8 cellular contexts compared by ENCODE assay signal in genomic region chr2:71129114-71129890, GRCh38. TPM values are rescaled to one million over a fixed set of nuclear protein-coding genes. Genes with fewer than 3 reads are reported as not detected.
DNase-seq lines count a peak whose midpoint lies in the region; ATAC-seq and TF ChIP-seq lines count a peak whose summit lies in the region.

No MANE protein-coding gene starts in this region.

- H3K36me3 Mint-ChIP-seq in neural progenitor cell (peaks cover 3% of the 10 kb centered on the region), natural killer cell (no peaks in the 10 kb centered on the region)

- peak overlapping the region; percentile 73 for H2AK5ac ChIP-seq in IMR-90 (ENCODE audit: low read depth, low read length)

- H3K36me3 ChIP-seq in IMR-90 (ENCODE audit: control insufficient read depth, insufficient read depth, low read length) (0 out of 2 replicates have a peak, but pooled peaks cover 2% of the 10 kb centered on the region), ectodermal cell (ENCODE audit: control insufficient read depth, insufficient read depth, low read length) (no peaks in the 10 kb centered on the region), neural progenitor cell (peaks cover 4% of the 10 kb centered on the region)

- TF ChIP-seq POLR2A in IMR-90 (IDR thresholded peaks at IDR 0.05; ENCODE audit: low read depth, low read length): no peak

- POLR2A ChIA-PET in IMR-90 (lab: Charles Lee; ENCODE audit: unreplicated experiment): no interaction called here

- peak overlapping the region; percentile 81 to 96 for H4K8ac ChIP-seq in IMR-90 (ENCODE audit: low read depth in 2 of 2, low read length in 2 of 2)

- TSS peak; percentile 33 for BruUV-seq in IMR-90 (replicated peaks; lab: Mats Ljungman, UMichigan)

- no peaks in the 10 kb centered on the region for H3F3A ChIP-seq in neural progenitor cell (ENCODE audit: low read depth)

- H3K27ac Mint-ChIP-seq in neural progenitor cell (peak overlapping the region; percentile 98), natural killer cell (no peak overlapping the region)

- peak overlapping the region; percentile 84 for H3K27ac ChIP-seq in IMR-90 (ENCODE audit: insufficient read depth, low read length)
- H3K27ac ChIP-seq in ectodermal cell (ENCODE audit: insufficient read depth, low read depth, low read length, poor library complexity, severe bottlenecking): peak overlapping the region; percentile 9
- H3K27ac ChIP-seq in neural progenitor cell: no peak overlapping the region

- intact Hi-C loops in IMR-90 (cut with micrococcal nuclease): loop anchor here (10.0 kb wide), 1 partner anchor 125 kb away; no protein-coding TSS in a partner anchor
- intact Hi-C loops in natural killer cell (cut with micrococcal nuclease): no loop called here

- ATAC-seq in IMR-90 (ENCODE audit: low read depth): no peak; the same call in 1 of the 2 replicates
- ATAC-seq in GM21717 (IDR thresholded peaks at IDR 0.05; ENCODE audit: unreplicated experiment): no peak
- ATAC-seq in natural killer cell: no peak

- H3K9me3 ChIP-seq in IMR-90 (ENCODE audit: control insufficient read depth, insufficient read depth, low read length) (no peaks in the 10 kb centered on the region), ectodermal cell (ENCODE audit: control insufficient read depth, low read length) (no peaks in the 10 kb centered on the region), neural progenitor cell (ENCODE audit: low read depth) (no peaks in the 10 kb centered on the region)

- peak overlapping the region; percentile 67 for H2BK120ac ChIP-seq in IMR-90 (ENCODE audit: low read depth, low read length)

- H3K27me3 Mint-ChIP-seq in neural progenitor cell (ENCODE audit: insufficient read depth, low read depth) (peaks cover 3% of the 10 kb centered on the region), natural killer cell (ENCODE audit: low read depth in 2 of 2) (no peaks in the 10 kb centered on the region)

- peaks cover 45% of the 10 kb centered on the region for H3K79me2 ChIP-seq in neural progenitor cell (ENCODE audit: low read depth)

- H2AFZ ChIP-seq in IMR-90 (replicated peaks; ENCODE audit: low read length, poor library complexity) (peak overlapping the region; percentile 96), neural progenitor cell (replicated peaks) (peak overlapping the region; percentile 97)

- H3K4me1 Mint-ChIP-seq in neural progenitor cell (peaks cover 7% of the 10 kb centered on the region), natural killer cell (peaks cover 8 to 13% of the 10 kb centered on the region in 2 donors)

- H4K91ac ChIP-seq in IMR-90 (ENCODE audit: insufficient read depth, low read depth, low read length): peak overlapping the region; percentile 81

- H4K5ac ChIP-seq in IMR-90 (ENCODE audit: low read depth, low read length): peak overlapping the region; percentile 97

- peak overlapping the region; percentile 83 for H3K23ac ChIP-seq in IMR-90 (ENCODE audit: low read depth, low read length)

- H3K4me1 ChIP-seq in IMR-90 (ENCODE audit: control insufficient read depth, insufficient read depth, low read length) (peaks cover 3% of the 10 kb centered on the region; the same call in 1 of the 2 replicates), ectodermal cell (ENCODE audit: control insufficient read depth, insufficient read depth, low read length) (no peaks in the 10 kb centered on the region), neural progenitor cell (peaks cover 10% of the 10 kb centered on the region)

- in situ Hi-C loops in IMR-90 (cut with MboI; ENCODE audit: low sequenced_read_pairs): no loop called here

- TF ChIP-seq CTCF in IMR-90 (conservative IDR thresholded peaks at IDR 0.05; ENCODE audit: low read depth, low read length) (no peak), neural progenitor cell (IDR thresholded peaks at IDR 0.05) (no peak), natural killer cell (IDR thresholded peaks at IDR 0.05) (no peak)

- peak overlapping the region; percentile 95 for H2AK9ac ChIP-seq in IMR-90 (replicated peaks; ENCODE audit: low read depth, low read length, poor library complexity)

- peak overlapping the region; percentile 93 for H3K4ac ChIP-seq in IMR-90 (ENCODE audit: low read depth, low read length)

- WGBS in IMR-90 (ENCODE audit: extremely low coverage in 2 of 2, insufficient read length in 1 of 2), 2 experiments: 0% methylated on average over 2 of the region's 17 CpGs; no CpG with 5 or more reads in 1 of the 2 experiments
- whole genome bisulfite sequencing in ectodermal cell, 2 experiments: 10 to 11% methylated on average over 16 to 17 of the region's 17 CpGs

- H3K9me3 Mint-ChIP-seq in neural progenitor cell (no peaks in the 10 kb centered on the region), natural killer cell (no peaks in the 10 kb centered on the region)

- no peaks in the 10 kb centered on the region for H3K27me3 ChIP-seq in IMR-90 (ENCODE audit: control insufficient read depth, insufficient read depth, low read length)
- no peaks in the 10 kb centered on the region for H3K27me3 ChIP-seq in ectodermal cell (ENCODE audit: control insufficient read depth, insufficient read depth, low read length, poor library complexity, severe bottlenecking)
- H3K27me3 ChIP-seq in neural progenitor cell: no peaks in the 10 kb centered on the region

- peaks cover 4% of the 10 kb centered on the region; the same call in 1 of the 2 replicates for H3K9me1 ChIP-seq in IMR-90 (ENCODE audit: insufficient read depth, low read length)

- H3K4me3 ChIP-seq in IMR-90 (ENCODE audit: insufficient read depth, low read depth, low read length): peak overlapping the region; percentile 78
- H3K4me3 ChIP-seq in ectodermal cell (ENCODE audit: insufficient read depth, low read depth, low read length): peak overlapping the region; percentile 81
- H3K4me3 ChIP-seq in neural progenitor cell: peak overlapping the region; percentile 77

- peak; percentile 61 for DNase-seq in EH (ENCODE audit: low read depth)
- DNase-seq in IMR-90: peak; percentile 5
- DNase-seq in neural progenitor cell (ENCODE audit: low spot score): no peak
- no peak for DNase-seq in cerebellar nuclear complex (lab: John Stamatoyannopoulos, UW)
- no peak for DNase-seq in central memory CD4-positive, alpha-beta T cell
- no peak for DNase-seq in natural killer cell

- H3K9ac ChIP-seq in IMR-90 (ENCODE audit: low read depth, low read length): peak overlapping the region; percentile 100
- peak overlapping the region; percentile 50 for H3K9ac ChIP-seq in neural progenitor cell

- peak overlapping the region; percentile 35; the same call in 1 of the 3 replicates for H2BK15ac ChIP-seq in IMR-90 (ENCODE audit: low read depth, low read length)

- H2BK5ac ChIP-seq in IMR-90 (ENCODE audit: low read depth, low read length, poor library complexity, severe bottlenecking): peak overlapping the region; percentile 93

- peaks cover 6% of the 10 kb centered on the region; the same call in 1 of the 2 replicates for H4K20me1 ChIP-seq in IMR-90 (ENCODE audit: insufficient read depth, low read length)
- peaks cover 7% of the 10 kb centered on the region for H4K20me1 ChIP-seq in neural progenitor cell (ENCODE audit: low read depth)

- H3K4me2 ChIP-seq in IMR-90 (ENCODE audit: low read depth, low read length) (peak overlapping the region; percentile 63), neural progenitor cell (peak overlapping the region; percentile 91)

- no peak for TF ChIP-seq RAD21 in IMR-90 (IDR thresholded peaks at IDR 0.05; ENCODE audit: low read length)

- peak overlapping the region; percentile 90 for H3K14ac ChIP-seq in IMR-90 (replicated peaks; ENCODE audit: low read depth, low read length)

- H3K79me1 ChIP-seq in IMR-90 (ENCODE audit: low read depth in 1 of 2, low read length in 2 of 2): peaks cover 4 to 25% of the 10 kb centered on the region in 2 experiments; a peak in 3 of 4 replicates

- H3K18ac ChIP-seq in IMR-90 (ENCODE audit: low read depth, low read length): peak overlapping the region; percentile 92

- no peak overlapping the region for H3K4me3 Mint-ChIP-seq in neural progenitor cell
- no peak overlapping the region for H3K4me3 Mint-ChIP-seq in natural killer cell

- H3K56ac ChIP-seq in IMR-90 (ENCODE audit: extremely low read depth, insufficient read depth, low read length): peak overlapping the region; percentile 90

- CTCF ChIA-PET in IMR-90 (lab: Yijun Ruan, JAX): no interaction called here

- dilution Hi-C loops in IMR-90 (cut with HindIII; ENCODE audit: low sequenced_read_pairs, unreplicated experiment): no loop called here

- peak overlapping the region; percentile 2; the same call in 1 of the 2 replicates for H2BK20ac ChIP-seq in IMR-90 (ENCODE audit: low read depth, low read length)

TF ChIP-seq in IMR-90, 13 proteins besides CTCF, POLR2A, EP300 and RAD21 (continues in another document):
- TF ChIP-seq RFX5 (IDR thresholded peaks at IDR 0.05; ENCODE audit: low read depth, low read length): no peak
- no peak for TF ChIP-seq ELK1 (IDR thresholded peaks at IDR 0.05; ENCODE audit: borderline replicate concordance, low read depth, low read length)

RNA-seq across cellular contexts. Expression of gene MCEE, which starts 0.7 kb away (rescaled TPM):
- total RNA-seq in IMR-90 (2012; rRNA removed) (11.1 and 13.9 TPM in 2 replicates), neural progenitor cell (ENCODE audit: low replicate concordance) (8.0 and 24.7 TPM in 2 replicates), natural killer cell (10 to 100 TPM in 1 of 3 donors, 1 to 10 TPM in 2; 8.4 to 10.4 (median 8.7) TPM)
- 13.4 and 15.0 TPM in 2 replicates for polyA plus RNA-seq in IMR-90 (2012; rRNA removed)
- polyA plus RNA-seq in IMR-90 (2012; cell fraction: cytosol; rRNA removed): 5.4 and 5.9 TPM in 2 replicates
- 30.8 and 50.7 TPM in 2 replicates for polyA plus RNA-seq in IMR-90 (2012; cell fraction: nucleus; rRNA removed; ENCODE audit: low replicate concordance)
- 10.4 TPM for polyA plus RNA-seq in ectodermal cell (2013, experiment 1 of 4)
- 7.7 TPM for polyA plus RNA-seq in ectodermal cell (2013, experiment 2 of 4)
- 9.4 TPM for polyA plus RNA-seq in ectodermal cell (2013, experiment 3 of 4)
- 11.0 TPM for polyA plus RNA-seq in ectodermal cell (2013, experiment 4 of 4)

RNA-seq across cellular contexts. Expression of gene MPHOSPH10, which starts 1.1 kb away (rescaled TPM):
- total RNA-seq in IMR-90 (2012; rRNA removed) (5.4 and 15.6 TPM in 2 replicates), neural progenitor cell (ENCODE audit: low replicate concordance) (15.2 and 29.6 TPM in 2 replicates), natural killer cell (10 to 100 TPM; 27.9 to 34.2 (median 31.4) TPM)
- 11.1 and 11.2 TPM in 2 replicates for polyA plus RNA-seq in IMR-90 (2012; rRNA removed)
- polyA plus RNA-seq in IMR-90 (2012; cell fraction: cytosol; rRNA removed): 1.4 and 1.6 TPM in 2 replicates
- polyA plus RNA-seq in IMR-90 (2012; cell fraction: nucleus; rRNA removed; ENCODE audit: low replicate concordance): 2.6 and 9.3 TPM in 2 replicates
- polyA plus RNA-seq in ectodermal cell (2013, experiment 1 of 4): 30.2 TPM
- 31.7 TPM for polyA plus RNA-seq in ectodermal cell (2013, experiment 2 of 4)
- 27.8 TPM for polyA plus RNA-seq in ectodermal cell (2013, experiment 3 of 4)
- 28.7 TPM for polyA plus RNA-seq in ectodermal cell (2013, experiment 4 of 4)

Comparison
In these comparisons a context has a peak if more than half of its experiments do, and no peak if none do; other contexts are left out.
1. DNase-seq: peak in EH (single experiment) and IMR-90 (single experiment); none in neural progenitor cell (single experiment), cerebellar nuclear complex (0 of 2), central memory CD4-positive, alpha-beta T cell (single experiment) and natural killer cell (single experiment).
2. Peak in every context shown above with its lines, with median percentiles within 50 percentile points of each other: H3K4me3 ChIP-seq.